In genomic region chr2:5472673-5473072, GRCh38 we compare ENCODE assay signal across 32 cellular contexts.
"Had no signal": no experiment of that assay in that cellular context is flagged by ENCODE, and none has a peak within 500 bp of the region (broad histone marks: within the 10 kb centered on the region; RNA-seq: fewer than 3 reads in every experiment).

No MANE protein-coding gene starts in this region.

- H3K4me1 Mint-ChIP-seq: activated naive CD8-positive, alpha-beta T cell treated with anti-CD3 and anti-CD28 coated beads for 36 hours; immature natural killer cell had no signal

- H3K4me3 Mint-ChIP-seq: activated naive CD4-positive, alpha-beta T cell treated with anti-CD3 and anti-CD28 coated beads for 36 hours; activated naive CD8-positive, alpha-beta T cell treated with anti-CD3 and anti-CD28 coated beads for 36 hours; activated T-helper 1 cell treated with anti-CD3 and anti-CD28 coated beads, Interleukin-12 subunit alpha, Interleukin-12 subunit beta, Interleukin-2, Interleukin-4 antibody, amounts not matched to agents 30 ng/mL and 10 ng/mL and 1 ng/mL, durations not matched to agents 14 hours and 24 hours and 36 hours; immature natural killer cell; nephron had no signal

- H3K36me3 Mint-ChIP-seq: activated naive CD8-positive, alpha-beta T cell treated with anti-CD3 and anti-CD28 coated beads for 36 hours; brain; immature natural killer cell had no signal

- H3K27me3 Mint-ChIP-seq: activated naive CD8-positive, alpha-beta T cell treated with anti-CD3 and anti-CD28 coated beads for 36 hours; brain; progenitor cell of endocrine pancreas had no signal

- H3K9me3 Mint-ChIP-seq: activated naive CD4-positive, alpha-beta T cell treated with anti-CD3 and anti-CD28 coated beads for 36 hours; activated naive CD8-positive, alpha-beta T cell treated with anti-CD3 and anti-CD28 coated beads for 36 hours; activated T-helper 1 cell treated with anti-CD3 and anti-CD28 coated beads, Interleukin-12 subunit alpha, Interleukin-12 subunit beta, Interleukin-2, Interleukin-4 antibody, amounts not matched to agents 30 ng/mL and 10 ng/mL and 1 ng/mL, durations not matched to agents 14 hours and 24 hours and 36 hours; nephron had no signal

- ATAC-seq: activated CD4-positive, CD25-positive, alpha-beta regulatory T cell treated with anti-CD3 and anti-CD28 coated beads, Interleukin-2, amount 50 U/mL, for 24 hours; gastroesophageal sphincter; left colon; sciatic nerve; stimulated activated naive CD8-positive, alpha-beta T cell treated with anti-CD3 and anti-CD28 coated beads, Interleukin-15, Interleukin-2, amounts not matched to agents 100 U/mL and 50 U/mL, for 24 hours had no signal

- H3K27ac Mint-ChIP-seq: activated naive CD4-positive, alpha-beta T cell treated with anti-CD3 and anti-CD28 coated beads for 36 hours; activated naive CD8-positive, alpha-beta T cell treated with anti-CD3 and anti-CD28 coated beads for 36 hours; activated T-helper 1 cell treated with anti-CD3 and anti-CD28 coated beads, Interleukin-12 subunit alpha, Interleukin-12 subunit beta, Interleukin-2, Interleukin-4 antibody, amounts not matched to agents 30 ng/mL and 10 ng/mL and 1 ng/mL, durations not matched to agents 14 hours and 24 hours and 36 hours; immature natural killer cell; nephron; progenitor cell of endocrine pancreas had no signal

- DNase-seq: activated CD4-positive, alpha-beta T cell treated with anti-CD3 and anti-CD28 coated beads for 48 hours; activated CD4-positive, alpha-beta T cell treated with anti-CD3 and anti-CD28 coated beads, Interleukin-2, amount 50 U/mL, for 48 hours; activated CD8-positive, alpha-beta memory T cell treated with anti-CD3 and anti-CD28 coated beads for 24 hours; activated effector memory CD4-positive, alpha-beta T cell treated with anti-CD3 and anti-CD28 coated beads, Interleukin-2, amount 50 U/mL, for 16 hours; activated naive CD4-positive, alpha-beta T cell treated with anti-CD3 and anti-CD28 coated beads for 36 hours; activated naive CD8-positive, alpha-beta T cell treated with anti-CD3 and anti-CD28 coated beads for 36 hours; adrenal gland; aorta; dorsolateral prefrontal cortex; effector memory CD4-positive, alpha-beta T cell; erythroblast; head of caudate nucleus; hypothalamus; immature natural killer cell; kidney; left colon; mammary epithelial cell; ovary; retina; stimulated activated CD4-positive, alpha-beta T cell treated with anti-CD3 and anti-CD28 coated beads, Interleukin-12 subunit alpha, Interleukin-12 subunit beta, amount 100 ng/mL, for 4 hours; stimulated activated CD4-positive, alpha-beta T cell treated with anti-CD3 and anti-CD28 coated beads, Interleukin-4, amount 100 ng/mL, for 1 hour; stimulated activated naive CD8-positive, alpha-beta T cell treated with anti-CD3 and anti-CD28 coated beads, Interleukin-15, Interleukin-2, amounts not matched to agents 100 U/mL and 50 U/mL, for 24 hours; testis; transverse colon; WERI-Rb-1 had no signal
